11 cellular contexts compared by ENCODE assay signal in the genomic region with DNA sequence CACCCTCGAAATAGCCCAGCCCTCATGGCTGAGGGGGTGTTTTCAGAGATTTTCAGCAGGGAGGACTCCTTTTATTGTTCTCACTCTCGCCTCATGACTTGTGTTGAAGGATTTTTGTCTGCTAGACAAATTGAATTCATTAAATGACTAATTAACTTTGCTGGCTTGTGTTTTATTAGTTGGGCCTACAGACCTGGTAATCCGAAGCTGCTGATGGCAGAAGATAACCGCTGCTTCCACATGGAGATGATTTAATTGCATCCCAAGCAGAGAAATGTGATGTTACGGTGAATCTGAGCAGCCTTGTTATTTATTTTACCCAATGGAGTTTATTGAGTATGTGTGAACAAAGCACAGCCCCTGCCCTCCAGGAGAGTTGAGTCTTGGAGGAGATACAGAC.
"Had no signal": no experiment of that assay in that cellular context is flagged by ENCODE, and none has a peak within 500 bp of the region (broad histone marks: within the 10 kb centered on the region; RNA-seq: fewer than 3 reads in every experiment).

No MANE protein-coding gene starts in this region.

- H3K36me3 ChIP-seq: ascending aorta, gastroesophageal sphincter, right lobe of liver, thoracic aorta, WERI-Rb-1 had no signal

- DNase-seq: activated CD4-positive, alpha-beta T cell treated with anti-CD3 and anti-CD28 coated beads, Interleukin-2, amount 50 U/mL, for 48 hours; activated naive CD4-positive, alpha-beta T cell treated with anti-CD3 and anti-CD28 coated beads for 36 hours; mammary epithelial cell; naive thymus-derived CD8-positive, alpha-beta T cell; occipital lobe; right lobe of liver; WERI-Rb-1 had no signal

- H3K4me3 ChIP-seq: ascending aorta, gastroesophageal sphincter, mucosa of descending colon, right lobe of liver, thoracic aorta had no signal

- H3K27ac ChIP-seq: ascending aorta, right lobe of liver, thoracic aorta, WERI-Rb-1 had no signal

- H3K9me3 ChIP-seq: ascending aorta, gastroesophageal sphincter, mucosa of descending colon, right lobe of liver, thoracic aorta had no signal

- H3K27me3 ChIP-seq: ascending aorta, gastroesophageal sphincter, right lobe of liver had no signal

- ATAC-seq: naive thymus-derived CD8-positive, alpha-beta T cell had no signal
